21 cellular contexts compared by ENCODE assay signal in the genomic region with DNA sequence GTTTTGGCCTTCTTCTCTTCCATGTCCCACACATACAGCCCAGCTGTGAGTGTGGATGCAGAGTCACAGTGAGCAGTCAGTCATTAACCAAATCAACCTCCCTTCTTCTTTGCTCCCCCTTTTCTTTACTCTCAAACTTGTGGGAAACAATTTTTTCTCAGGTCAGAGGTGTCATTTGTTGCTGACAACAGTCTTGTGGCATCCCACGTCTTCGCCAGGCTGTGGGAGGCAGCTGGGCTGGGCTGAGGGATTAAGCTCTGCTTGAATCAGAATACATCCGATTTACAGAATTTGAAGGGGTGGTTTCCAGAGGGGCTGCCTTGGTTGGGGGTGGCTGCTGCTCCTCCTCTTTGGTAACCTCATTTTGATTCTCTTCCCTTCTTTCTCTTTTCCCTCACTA. TPM values are rescaled to one million over a fixed set of nuclear protein-coding genes. Genes with fewer than 3 reads are reported as not detected.
DNase-seq lines count a peak whose midpoint lies in the region; TF ChIP-seq lines count a peak whose summit lies in the region.
"Had no signal": no experiment of that assay in that cellular context is flagged by ENCODE, and none has a peak within 500 bp of the region (broad histone marks: within the 10 kb centered on the region; RNA-seq: fewer than 3 reads in every experiment).

No MANE protein-coding gene starts in this region.

- H3K4me3 ChIP-seq in WERI-Rb-1 (ENCODE audit: low read depth, low read length) (no peak overlapping the region), kidney epithelial cell (ENCODE audit: low read depth, low read length) (no peak overlapping the region), neuronal stem cell (ENCODE audit: low read length in 2 of 2) (no peak overlapping the region), Peyer's patch (no peak overlapping the region)
- H3K4me3 ChIP-seq in effector memory CD4-positive, alpha-beta T cell (ENCODE audit: insufficient read depth, low read depth, low read length, poor library complexity, severe bottlenecking): no peak overlapping the region
- H3K4me3 ChIP-seq: MG63 had no signal

- H3K9me3 ChIP-seq in WERI-Rb-1 (ENCODE audit: severe bottlenecking): no peaks in the 10 kb centered on the region
- no peaks in the 10 kb centered on the region for H3K9me3 ChIP-seq in neuronal stem cell (replicated peaks in 1 of 2; ENCODE audit: control insufficient read depth in 2 of 2, insufficient read depth in 1 of 2, low read depth in 1 of 2, low read length in 2 of 2)
- H3K9me3 ChIP-seq in Peyer's patch: no peaks in the 10 kb centered on the region
- H3K9me3 ChIP-seq in effector memory CD4-positive, alpha-beta T cell (ENCODE audit: control insufficient read depth, low read length): no peaks in the 10 kb centered on the region
- H3K9me3 ChIP-seq: MG63 had no signal

- H4K8ac ChIP-seq in neuronal stem cell (ENCODE audit: low read depth, low read length): no peak overlapping the region

- no peak overlapping the region for H3K27ac ChIP-seq in WERI-Rb-1
- peak overlapping the region; percentile 56 for H3K27ac ChIP-seq in neuronal stem cell (replicated peaks; ENCODE audit: low read length)
- H3K27ac ChIP-seq in Peyer's patch: no peak overlapping the region
- H3K27ac ChIP-seq in effector memory CD4-positive, alpha-beta T cell (ENCODE audit: insufficient read depth, low read length, poor library complexity, severe bottlenecking): no peak overlapping the region
- H3K27ac ChIP-seq: HL-60 had no signal

- H2BK5ac ChIP-seq in neuronal stem cell (ENCODE audit: low read length): no peak overlapping the region

- no peak for TF ChIP-seq POLR2A in Peyer's patch (IDR thresholded peaks at IDR 0.05)

- no peak overlapping the region for H2AK5ac ChIP-seq in neuronal stem cell (ENCODE audit: low read depth, low read length)

- peak overlapping the region; percentile 23 for H3K18ac ChIP-seq in neuronal stem cell (ENCODE audit: low read length)

- H2AFZ ChIP-seq in neuronal stem cell (ENCODE audit: low read length): no peak overlapping the region

- no peak overlapping the region for H3K4ac ChIP-seq in neuronal stem cell (ENCODE audit: low read length)

- no peak overlapping the region for H3K4me2 ChIP-seq in neuronal stem cell (ENCODE audit: insufficient read depth, low read length, poor library complexity, severe bottlenecking)

- no peak overlapping the region for H2BK15ac ChIP-seq in neuronal stem cell (ENCODE audit: low read length)

- peaks cover 0 to 6% of the 10 kb centered on the region in 2 donors for H3K4me1 ChIP-seq in neuronal stem cell (ENCODE audit: control insufficient read depth in 2 of 2, insufficient read depth in 1 of 2, low read depth in 1 of 2, low read length in 2 of 2)
- no peaks in the 10 kb centered on the region for H3K4me1 ChIP-seq in Peyer's patch
- H3K4me1 ChIP-seq in effector memory CD4-positive, alpha-beta T cell (ENCODE audit: control insufficient read depth, insufficient read depth, low read length, poor library complexity, severe bottlenecking): no peaks in the 10 kb centered on the region

- H3K36me3 ChIP-seq in WERI-Rb-1 (no peaks in the 10 kb centered on the region), kidney epithelial cell (ENCODE audit: control insufficient read depth, insufficient read depth, low read length) (no peaks in the 10 kb centered on the region), neuronal stem cell (replicated peaks in 1 of 2; ENCODE audit: control insufficient read depth in 2 of 2, insufficient read depth in 2 of 2, low read length in 2 of 2) (no peaks in the 10 kb centered on the region), Peyer's patch (no peaks in the 10 kb centered on the region)
- no peaks in the 10 kb centered on the region for H3K36me3 ChIP-seq in effector memory CD4-positive, alpha-beta T cell (ENCODE audit: control insufficient read depth, insufficient read depth, low read length)
- H3K36me3 ChIP-seq: MG63 had no signal

- in situ Hi-C loops in ACHN (cut with HindIII; ENCODE audit: low pct_ligation_motif_present, low pct_unique_long_range_greater_than_20kb, low sequenced_read_pairs): no loop called here

- H3K27me3 ChIP-seq in WERI-Rb-1 (ENCODE audit: insufficient read depth, low read depth, severe bottlenecking): no peaks in the 10 kb centered on the region
- no peaks in the 10 kb centered on the region for H3K27me3 ChIP-seq in kidney epithelial cell (ENCODE audit: control insufficient read depth, insufficient read depth, low read length)
- H3K27me3 ChIP-seq in neuronal stem cell (ENCODE audit: control insufficient read depth in 3 of 3, insufficient read depth in 3 of 3, low read depth in 1 of 3, low read length in 3 of 3): peaks cover 0 to 8% (median 0%) of the 10 kb centered on the region in 3 experiments
- no peaks in the 10 kb centered on the region for H3K27me3 ChIP-seq in Peyer's patch
- no peaks in the 10 kb centered on the region for H3K27me3 ChIP-seq in effector memory CD4-positive, alpha-beta T cell (replicated peaks; ENCODE audit: control insufficient read depth, insufficient read depth, low read length, poor library complexity, severe bottlenecking)
- H3K27me3 ChIP-seq: MG63 had no signal

- H3K14ac ChIP-seq in neuronal stem cell (ENCODE audit: low read length): no peak overlapping the region

- no peak for TF ChIP-seq CTCF in WERI-Rb-1 (IDR thresholded peaks at IDR 0.05; ENCODE audit: low read depth, low read length)
- no peak for TF ChIP-seq CTCF in kidney epithelial cell (IDR thresholded peaks at IDR 0.05; ENCODE audit: insufficient read depth, low read length, poor library complexity, severe bottlenecking)
- TF ChIP-seq CTCF in Peyer's patch (IDR thresholded peaks at IDR 0.05): no peak

- no peak overlapping the region for H2BK120ac ChIP-seq in neuronal stem cell (ENCODE audit: low read depth, low read length)

- no peak overlapping the region for H3K23ac ChIP-seq in neuronal stem cell (ENCODE audit: low read depth, low read length, poor library complexity)

- H3K9ac ChIP-seq in neuronal stem cell (ENCODE audit: low read depth, low read length, poor library complexity): no peak overlapping the region

- no peak overlapping the region for H4K91ac ChIP-seq in neuronal stem cell (ENCODE audit: low read depth, low read length, poor library complexity)

- DNase-seq in ACHN (peak; percentile 29), WERI-Rb-1 (peak; percentile 61), kidney epithelial cell (ENCODE audit: low read depth) (peak; percentile 35), neuronal stem cell (ENCODE audit: low spot score) (peak; percentile 12), AML-193 (lab: John Stamatoyannopoulos, UW) (no peak), midbrain (lab: John Stamatoyannopoulos, UW) (no peak), Peyer's patch (no peak)
- DNase-seq in effector memory CD4-positive, alpha-beta T cell: no peak
- DNase-seq: 8988T; CD4-positive, CD25-positive, alpha-beta regulatory T cell; DMS53; HFFc6; KG1; MG63; NCI-H1092 treated with DMSO at 0.1 percent for 48 hours; NCI-H1694 treated with DMSO at 0.1 percent for 48 hours; NCI-H446 treated with DMSO at 0.1 percent for 48 hours; NCI-H748 treated with DMSO at 0.1 percent for 48 hours; SHP77 treated with DMSO at 0.1 percent for 48 hours had no signal

- H2BK12ac ChIP-seq in neuronal stem cell (ENCODE audit: low read length): no peak overlapping the region

- no CpG with 5 or more reads among the region's 3 CpGs for WGBS in neuronal stem cell (ENCODE audit: extremely low coverage in 2 of 2, insufficient read length in 2 of 2, insufficient replicate concordance in 1 of 2), 2 donors

- H3K79me1 ChIP-seq in neuronal stem cell (ENCODE audit: low read depth, low read length): no peaks in the 10 kb centered on the region

RNA-seq across cellular contexts. Expression of a gene that starts 40.5 kb away (rescaled TPM):
- total RNA-seq in kidney epithelial cell: not detected in 2 replicates
- polyA plus RNA-seq in neuronal stem cell (2013, experiment 1 of 2): 0.03 TPM
- polyA plus RNA-seq in neuronal stem cell (2013, experiment 2 of 2): not detected
- 10 to 100 TPM in 2 of 4 donors, 1 to 10 TPM in 2; 4.1 to 13.0 (median 9.6) TPM for total RNA-seq in Peyer's patch
- total RNA-seq: CD4-positive, CD25-positive, alpha-beta regulatory T cell; G401; HFFc6 had no signal
- polyA plus RNA-seq: CD4-positive, CD25-positive, alpha-beta regulatory T cell had no signal

Comparison
In these comparisons a context has a peak if more than half of its experiments do, and no peak if none do; other contexts are left out.
1. DNase-seq: peak in ACHN (single experiment), WERI-Rb-1 (single experiment), kidney epithelial cell (single experiment) and neuronal stem cell (single experiment); none in AML-193 (0 of 2), midbrain (single experiment), Peyer's patch (0 of 3) and effector memory CD4-positive, alpha-beta T cell (0 of 3).